Comparison of ENCODE assay signal across 25 cellular contexts in the genomic region with DNA sequence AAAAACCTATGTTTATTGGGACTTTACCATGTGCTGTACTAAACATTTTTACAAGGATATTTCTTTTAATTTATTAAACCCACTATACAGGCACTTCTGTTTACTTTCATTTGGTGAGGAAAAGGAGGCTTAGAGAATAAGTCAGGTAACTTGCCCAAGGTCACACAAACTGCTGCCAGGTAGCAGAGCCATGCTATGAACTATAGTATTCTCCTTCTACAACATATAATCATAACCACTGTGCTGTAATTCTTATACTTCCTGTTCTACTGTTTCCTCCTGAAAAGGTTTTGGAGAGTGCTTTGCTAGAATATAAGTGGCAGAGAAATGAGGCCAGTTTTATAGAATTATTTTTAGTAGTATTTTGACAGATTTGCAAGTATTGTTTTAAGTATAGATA. TPM values are rescaled to one million over a fixed set of nuclear protein-coding genes. Genes with fewer than 3 reads are reported as not detected.
DNase-seq lines count a peak whose midpoint lies in the region; ATAC-seq lines count a peak whose summit lies in the region.
"Had no signal": no experiment of that assay in that cellular context is flagged by ENCODE, and none has a peak within 500 bp of the region (broad histone marks: within the 10 kb centered on the region; RNA-seq: fewer than 3 reads in every experiment).

No MANE protein-coding gene starts in this region.

- no peaks in the 10 kb centered on the region for H3K4me1 ChIP-seq in naive thymus-derived CD4-positive, alpha-beta T cell (ENCODE audit: control insufficient read depth in 2 of 2, insufficient read depth in 2 of 2, low read length in 2 of 2)

- no peak overlapping the region for H3K27ac ChIP-seq in naive thymus-derived CD4-positive, alpha-beta T cell (ENCODE audit: low read depth, low read length)
- H3K27ac ChIP-seq: brain microvascular endothelial cell, foreskin keratinocyte, spleen had no signal

- H3K27me3 Mint-ChIP-seq in activated naive CD8-positive, alpha-beta T cell treated with anti-CD3 and anti-CD28 coated beads, Interleukin-2, amount 10 ng/mL, durations not matched to agents 7 days and 5 days: no peaks in the 10 kb centered on the region
- no peaks in the 10 kb centered on the region for H3K27me3 Mint-ChIP-seq in activated naive CD8-positive, alpha-beta T cell treated with anti-CD3 and anti-CD28 coated beads for 36 hours
- H3K27me3 Mint-ChIP-seq in naive thymus-derived CD4-positive, alpha-beta T cell: no peaks in the 10 kb centered on the region
- H3K27me3 Mint-ChIP-seq: IgD-negative memory B cell, memory B cell had no signal

- intact Hi-C loops in naive thymus-derived CD4-positive, alpha-beta T cell (cut with micrococcal nuclease): loop anchor here in 1 of 2 donors (2.0 kb wide), 1 partner anchor 16 kb away; no protein-coding TSS in a partner anchor

- H3K9me3 ChIP-seq in naive thymus-derived CD4-positive, alpha-beta T cell (ENCODE audit: control insufficient read depth in 2 of 3, low read length in 3 of 3): no peaks in the 10 kb centered on the region

- peaks cover 18% of the 10 kb centered on the region for H3K4me1 Mint-ChIP-seq in activated naive CD8-positive, alpha-beta T cell treated with anti-CD3 and anti-CD28 coated beads, Interleukin-2, amount 10 ng/mL, durations not matched to agents 7 days and 5 days
- H3K4me1 Mint-ChIP-seq in activated naive CD8-positive, alpha-beta T cell treated with anti-CD3 and anti-CD28 coated beads for 36 hours: peaks cover 26% of the 10 kb centered on the region
- peaks cover 13 to 69% (median 53%) of the 10 kb centered on the region in 7 donors for H3K4me1 Mint-ChIP-seq in naive thymus-derived CD4-positive, alpha-beta T cell

- ATAC-seq in activated naive CD8-positive, alpha-beta T cell treated with anti-CD3 and anti-CD28 coated beads, Interleukin-2, amount 10 ng/mL, durations not matched to agents 7 days and 5 days (ENCODE audit: low read depth): peak; percentile 47
- ATAC-seq in naive thymus-derived CD4-positive, alpha-beta T cell: no peak
- ATAC-seq in HG02623 (IDR thresholded peaks at IDR 0.05; ENCODE audit: unreplicated experiment) (no peak), HG03460 (IDR thresholded peaks at IDR 0.05; ENCODE audit: unreplicated experiment) (no peak)
- ATAC-seq: foreskin keratinocyte, HCT116, left cardiac atrium had no signal

- CTCF ChIA-PET in naive thymus-derived CD4-positive, alpha-beta T cell (lab: Charles Lee): no interaction called here

- H3K36me3 ChIP-seq in naive thymus-derived CD4-positive, alpha-beta T cell (ENCODE audit: control insufficient read depth in 2 of 3, insufficient read depth in 3 of 3, low read length in 3 of 3): peaks cover 0 to 5% (median 0%) of the 10 kb centered on the region in 3 experiments
- H3K36me3 ChIP-seq: brain microvascular endothelial cell had no signal

- H3K4me3 ChIP-seq in naive thymus-derived CD4-positive, alpha-beta T cell (ENCODE audit: low read length): no peak overlapping the region
- H3K4me3 ChIP-seq: spleen had no signal

- H3K9me3 Mint-ChIP-seq in activated naive CD8-positive, alpha-beta T cell treated with anti-CD3 and anti-CD28 coated beads, Interleukin-2, amount 10 ng/mL, durations not matched to agents 7 days and 5 days: peaks cover 10% of the 10 kb centered on the region
- H3K9me3 Mint-ChIP-seq in activated naive CD8-positive, alpha-beta T cell treated with anti-CD3 and anti-CD28 coated beads for 36 hours: peaks cover 14% of the 10 kb centered on the region
- H3K9me3 Mint-ChIP-seq in naive thymus-derived CD4-positive, alpha-beta T cell: peaks cover under 1 to 21% (median 11%) of the 10 kb centered on the region in 11 donors

- H3K27me3 ChIP-seq in naive thymus-derived CD4-positive, alpha-beta T cell (ENCODE audit: control insufficient read depth in 2 of 2, insufficient read depth in 2 of 2, low read length in 2 of 2): no peaks in the 10 kb centered on the region
- H3K27me3 ChIP-seq: brain microvascular endothelial cell, foreskin keratinocyte, spleen had no signal

- H3K27ac Mint-ChIP-seq in activated naive CD8-positive, alpha-beta T cell treated with anti-CD3 and anti-CD28 coated beads, Interleukin-2, amount 10 ng/mL, durations not matched to agents 7 days and 5 days: no peak overlapping the region
- no peak overlapping the region for H3K27ac Mint-ChIP-seq in activated naive CD8-positive, alpha-beta T cell treated with anti-CD3 and anti-CD28 coated beads for 36 hours
- H3K27ac Mint-ChIP-seq in naive thymus-derived CD4-positive, alpha-beta T cell: peak overlapping the region in 5 of 9 donors; percentile 0 to 32 (median 16)
- H3K27ac Mint-ChIP-seq: activated T-helper 1 cell treated with anti-CD3 and anti-CD28 coated beads, Interleukin-12 subunit alpha, Interleukin-12 subunit beta, Interleukin-2, Interleukin-4 antibody, amounts not matched to agents 30 ng/mL and 10 ng/mL and 1 ng/mL, durations not matched to agents 14 hours and 24 hours and 36 hours; IgD-negative memory B cell; memory B cell had no signal

- H3K36me3 Mint-ChIP-seq in activated naive CD8-positive, alpha-beta T cell treated with anti-CD3 and anti-CD28 coated beads, Interleukin-2, amount 10 ng/mL, durations not matched to agents 7 days and 5 days: peaks cover 45% of the 10 kb centered on the region
- H3K36me3 Mint-ChIP-seq in activated naive CD8-positive, alpha-beta T cell treated with anti-CD3 and anti-CD28 coated beads for 36 hours: peaks cover 32% of the 10 kb centered on the region
- H3K36me3 Mint-ChIP-seq in naive thymus-derived CD4-positive, alpha-beta T cell: peaks cover 20 to 57% (median 54%) of the 10 kb centered on the region in 5 donors

- no peak overlapping the region for H3K4me3 Mint-ChIP-seq in activated naive CD8-positive, alpha-beta T cell treated with anti-CD3 and anti-CD28 coated beads, Interleukin-2, amount 10 ng/mL, durations not matched to agents 7 days and 5 days
- no peak overlapping the region for H3K4me3 Mint-ChIP-seq in activated naive CD8-positive, alpha-beta T cell treated with anti-CD3 and anti-CD28 coated beads for 36 hours
- peak overlapping the region in 3 of 10 donors; percentile 7 to 51 (median 17) for H3K4me3 Mint-ChIP-seq in naive thymus-derived CD4-positive, alpha-beta T cell
- H3K4me3 Mint-ChIP-seq: activated T-helper 1 cell treated with anti-CD3 and anti-CD28 coated beads, Interleukin-12 subunit alpha, Interleukin-12 subunit beta, Interleukin-2, Interleukin-4 antibody, amounts not matched to agents 30 ng/mL and 10 ng/mL and 1 ng/mL, durations not matched to agents 14 hours and 24 hours and 36 hours; IgD-negative memory B cell; memory B cell had no signal

- POLR2A ChIA-PET in activated naive CD8-positive, alpha-beta T cell treated with anti-CD3 and anti-CD28 coated beads, Interleukin-2, amount 10 ng/mL, durations not matched to agents 7 days and 5 days (lab: Charles Lee): no interaction called here
- POLR2A ChIA-PET in naive thymus-derived CD4-positive, alpha-beta T cell (lab: Charles Lee): interaction anchor here (1.0 kb wide), 1 partner anchor 30 kb away, joined by 3 read pairs; a partner anchor contains a TSS

- DNase-seq in activated naive CD8-positive, alpha-beta T cell treated with anti-CD3 and anti-CD28 coated beads, Interleukin-2, amount 10 ng/mL, durations not matched to agents 7 days and 5 days: no peak
- DNase-seq in activated naive CD8-positive, alpha-beta T cell treated with anti-CD3 and anti-CD28 coated beads for 36 hours: no peak
- peak; percentile 15 for DNase-seq in OCI-M1 (lab: John Stamatoyannopoulos, UW)
- no peak for DNase-seq in naive thymus-derived CD4-positive, alpha-beta T cell
- DNase-seq in cerebellar nuclear complex (lab: John Stamatoyannopoulos, UW): no peak
- DNase-seq: activated CD4-positive, alpha-beta T cell treated with anti-CD3 and anti-CD28 coated beads for 1 hour; brain microvascular endothelial cell; C1 segment of cervical spinal cord; effector CD8-positive, alpha-beta T cell; EL; erythroblast; foreskin keratinocyte; left cardiac atrium; NCI-H1417; NCI-H2081 treated with DMSO at 0.1 percent for 48 hours; SHP77 treated with DMSO at 0.1 percent for 48 hours; spleen; stimulated activated CD4-positive, alpha-beta T cell treated with anti-CD3 and anti-CD28 coated beads, Interleukin-2, amount 100 ng/mL, for 48 hours; stimulated activated naive CD4-positive, alpha-beta T cell had no signal

RNA-seq across cellular contexts. Expression of a gene that starts 29.5 kb away (rescaled TPM):
- 10 to 100 TPM; 54.4 to 60.4 TPM for total RNA-seq in activated naive CD8-positive, alpha-beta T cell treated with anti-CD3 and anti-CD28 coated beads, Interleukin-2, amount 10 ng/mL, durations not matched to agents 7 days and 5 days
- total RNA-seq in activated naive CD8-positive, alpha-beta T cell treated with anti-CD3 and anti-CD28 coated beads for 36 hours: 10 to 100 TPM; 21.2 to 23.4 TPM
- 10 to 100 TPM; 48.3 to 92.9 (median 60.7) TPM for total RNA-seq in naive thymus-derived CD4-positive, alpha-beta T cell
- polyA plus RNA-seq in naive thymus-derived CD4-positive, alpha-beta T cell: 10 to 100 TPM in 1 of 2 donors, 1 to 10 TPM in 1; 6.6 to 17.1 TPM

Comparison
In these comparisons a context has a peak if more than half of its experiments do, and no peak if none do; other contexts are left out.
1. H3K27ac Mint-ChIP-seq: peak in naive thymus-derived CD4-positive, alpha-beta T cell (5 of 9); none in activated naive CD8-positive, alpha-beta T cell treated with anti-CD3 and anti-CD28 coated beads, Interleukin-2, amount 10 ng/mL, durations not matched to agents 7 days and 5 days (single experiment) and activated naive CD8-positive, alpha-beta T cell treated with anti-CD3 and anti-CD28 coated beads for 36 hours (single experiment).